Comparison of ENCODE assay signal across 8 cellular contexts in the genomic region with DNA sequence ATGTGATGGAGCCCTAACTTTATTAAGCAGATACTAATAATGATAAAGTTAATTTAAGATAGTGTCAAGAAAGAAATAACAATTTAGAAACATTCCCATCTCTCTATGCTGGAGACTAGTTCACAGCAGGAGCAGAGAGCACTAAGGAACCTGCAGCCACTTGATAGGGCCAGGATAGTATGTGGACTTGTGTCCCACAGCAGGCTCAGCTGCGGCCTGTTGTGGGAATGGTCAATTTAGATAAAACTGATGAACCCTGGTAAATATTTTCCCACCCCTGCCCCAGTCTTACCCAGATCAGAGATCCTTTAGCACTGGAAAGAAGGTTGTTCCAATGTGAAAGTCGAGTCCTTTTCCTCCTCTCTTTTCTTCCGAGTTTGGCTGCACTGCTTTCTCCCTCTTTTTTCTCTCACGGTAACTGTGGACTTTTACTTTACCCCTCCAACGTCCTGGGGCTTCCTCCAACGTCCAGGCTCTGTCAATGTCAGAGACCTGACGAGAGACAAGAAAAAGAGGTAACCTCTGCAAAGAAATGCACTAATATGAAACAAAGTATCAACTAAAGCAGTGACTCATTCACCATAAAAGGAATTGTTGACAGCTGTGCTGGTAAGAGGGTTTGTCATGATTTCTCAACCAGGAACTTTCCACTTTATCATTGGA. TPM values are rescaled to one million over a fixed set of nuclear protein-coding genes. Genes with fewer than 3 reads are reported as not detected.
DNase-seq lines count a peak whose midpoint lies in the region; ATAC-seq, FAIRE-seq and TF ChIP-seq lines count a peak whose summit lies in the region.

A gene with protein sequence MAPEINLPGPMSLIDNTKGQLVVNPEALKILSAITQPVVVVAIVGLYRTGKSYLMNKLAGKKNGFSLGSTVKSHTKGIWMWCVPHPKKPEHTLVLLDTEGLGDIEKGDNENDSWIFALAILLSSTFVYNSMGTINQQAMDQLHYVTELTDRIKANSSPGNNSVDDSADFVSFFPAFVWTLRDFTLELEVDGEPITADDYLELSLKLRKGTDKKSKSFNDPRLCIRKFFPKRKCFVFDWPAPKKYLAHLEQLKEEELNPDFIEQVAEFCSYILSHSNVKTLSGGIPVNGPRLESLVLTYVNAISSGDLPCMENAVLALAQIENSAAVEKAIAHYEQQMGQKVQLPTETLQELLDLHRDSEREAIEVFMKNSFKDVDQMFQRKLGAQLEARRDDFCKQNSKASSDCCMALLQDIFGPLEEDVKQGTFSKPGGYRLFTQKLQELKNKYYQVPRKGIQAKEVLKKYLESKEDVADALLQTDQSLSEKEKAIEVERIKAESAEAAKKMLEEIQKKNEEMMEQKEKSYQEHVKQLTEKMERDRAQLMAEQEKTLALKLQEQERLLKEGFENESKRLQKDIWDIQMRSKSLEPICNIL (minus strand): TSS at position 544 of the 663 bp plus-strand sequence. CDS start 4,148 bp downstream, outside the sequence.

- no peaks in the 10 kb centered on the region for H3F3A ChIP-seq in PC-9 (ENCODE audit: insufficient read depth, low read depth)

- POLR2A ChIA-PET in A549 (lab: Yijun Ruan, JAX) (no interaction called here), PC-9 (lab: Charles Lee; ENCODE audit: unreplicated experiment) (no interaction called here), K562 (lab: Yijun Ruan, JAX) (interaction anchor here (0.6 kb wide), 1 partner anchor 22 kb away, joined by 3 read pairs; no protein-coding TSS in a partner anchor)

- no peak for TF ChIP-seq RAD21 in A549 (conservative IDR thresholded peaks at IDR 0.05 in 1 of 2, IDR thresholded peaks at IDR 0.05 in 1 of 2)
- no peak for TF ChIP-seq RAD21 in K562 (CRISPR knock-in tag; conservative IDR thresholded peaks at IDR 0.05 in 1 of 2, IDR thresholded peaks at IDR 0.05 in 1 of 2)

- in situ Hi-C loops in K562 (cut with MboI): no loop called here

- H2AFZ ChIP-seq in PC-9 (peak within 1 kb of the TSS; percentile 66), K562 (ENCODE audit: low read depth, low read length) (peak within 1 kb of the TSS; percentile 65)

- peak within 1 kb of the TSS; percentile 8; the same call in 1 of the 3 replicates for H3K4me3 ChIP-seq in A549
- peak within 1 kb of the TSS; percentile 41; the same call in 1 of the 2 replicates for H3K4me3 ChIP-seq in PC-9
- no peak within 1 kb of the TSS for H3K4me3 ChIP-seq in K562
- peak within 1 kb of the TSS; percentile 67 to 72 for H3K4me3 ChIP-seq in kidney (ENCODE audit: low read length in 2 of 2)

- FAIRE-seq in A549 (lab: Jason Lieb, UNC) (no peak), GM18507 (lab: Jason Lieb, UNC) (peak; percentile 74), K562 (lab: Jason Lieb, UNC) (no peak), kidney (lab: Jason Lieb, UNC) (peak; percentile 93)

- H3K9me2 ChIP-seq in PC-9 (ENCODE audit: insufficient read depth): no peaks in the 10 kb centered on the region; the same call in 1 of the 2 replicates

- H3K9me3 ChIP-seq in A549: no peaks in the 10 kb centered on the region
- no peaks in the 10 kb centered on the region for H3K9me3 ChIP-seq in PC-9 (ENCODE audit: insufficient read depth, low read depth)
- H3K9me3 ChIP-seq in K562 (replicated peaks; ENCODE audit: control insufficient read depth, insufficient read depth, low read depth, low read length): no peaks in the 10 kb centered on the region
- no peaks in the 10 kb centered on the region for H3K9me3 ChIP-seq in kidney (ENCODE audit: control insufficient read depth in 1 of 2, low read length in 2 of 2)

- H3K9ac ChIP-seq in K562 (ENCODE audit: insufficient read depth in 1 of 2, low read depth in 2 of 2, low read length in 2 of 2) (0 out of 4 replicates have a peak within 1 kb of the TSS, but pooled peaks of 1 of the 2 experiments have one; percentile 6), kidney (ENCODE audit: low read length in 2 of 2) (peak within 1 kb of the TSS; percentile 74 to 78)

- DNase-seq in A549 (ENCODE audit: low read depth in 1 of 2, low spot score in 1 of 2) (peak; percentile 10 to 26), GM18507 (ENCODE audit: extremely low spot score, insufficient read length, low read depth) (peak; percentile 4), PC-9 (peak; percentile 16 to 90), K562 (ENCODE audit: extremely low read depth in 1 of 4, low spot score in 3 of 4) (peak in 2 of 4 experiments; percentile 19 to 27), kidney (no peak), NCI-H2081 treated with DMSO at 0.1 percent for 48 hours (lab: John Stamatoyannopoulos, UW) (no peak)
- DNase-seq in stimulated activated naive CD8-positive, alpha-beta T cell treated with anti-CD3 and anti-CD28 coated beads, Interleukin-15, Interleukin-2, amounts not matched to agents 100 U/mL and 50 U/mL, for 24 hours: peak; percentile 16

- intact Hi-C loops in PC-9 (cut with micrococcal nuclease; ENCODE audit: unreplicated experiment): no loop called here
- intact Hi-C loops in K562 (cut with micrococcal nuclease): no loop called here
- intact Hi-C loops in kidney (cut with DNase I): no loop called here

- no peaks in the 10 kb centered on the region for H3K27me3 ChIP-seq in PC-9 (ENCODE audit: insufficient read depth, low read depth)
- H3K27me3 ChIP-seq in K562 (ENCODE audit: control insufficient read depth in 2 of 2, insufficient read depth in 2 of 2, low read length in 2 of 2): no peaks in the 10 kb centered on the region

- H3K36me3 ChIP-seq in PC-9 (ENCODE audit: low read depth) (no peaks in the 10 kb centered on the region), K562 (ENCODE audit: control insufficient read depth, insufficient read depth, low read length) (no peaks in the 10 kb centered on the region), kidney (ENCODE audit: control insufficient read depth in 1 of 2, insufficient read depth in 2 of 2, low read length in 2 of 2) (no peaks in the 10 kb centered on the region)

- peak within 1 kb of the TSS; percentile 64 for H3K4me2 ChIP-seq in A549
- peak within 1 kb of the TSS; percentile 71 for H3K4me2 ChIP-seq in PC-9
- peak within 1 kb of the TSS; percentile 44 for H3K4me2 ChIP-seq in K562 (ENCODE audit: insufficient read depth, low read length)

- H3K4me1 ChIP-seq in A549: peaks cover 9% of the 10 kb centered on the region; the same call in 2 of the 3 replicates
- peaks cover 18% of the 10 kb centered on the region for H3K4me1 ChIP-seq in PC-9 (replicated peaks; ENCODE audit: insufficient read depth)
- H3K4me1 ChIP-seq in K562 (replicated peaks in 1 of 2; ENCODE audit: control insufficient read depth in 2 of 2, insufficient read depth in 2 of 2, low read length in 2 of 2): peaks cover 7 to 8% of the 10 kb centered on the region in 2 experiments; a peak in 3 of 5 replicates
- H3K4me1 ChIP-seq in kidney (ENCODE audit: control insufficient read depth in 1 of 2, insufficient read depth in 1 of 2, low read depth in 1 of 2, low read length in 2 of 2): peaks cover 6% of the 10 kb centered on the region in 2 donors

- H3K79me2 ChIP-seq in PC-9 (ENCODE audit: low read depth) (no peaks in the 10 kb centered on the region), K562 (ENCODE audit: control insufficient read depth, insufficient read depth, low read length) (no peaks in the 10 kb centered on the region)

- 15% methylated on average over 7 of the region's 7 CpGs for WGBS in A549 (ENCODE audit: missing lambda C conversion rate)
- 2% methylated on average over 6 of the region's 7 CpGs for WGBS in K562 (ENCODE audit: insufficient coverage, low coverage, missing lambda C conversion rate)

- TF ChIP-seq EP300 in A549 (IDR thresholded peaks at IDR 0.05) (no peak), K562 (IDR thresholded peaks at IDR 0.05; ENCODE audit: low read length) (no peak)

- ATAC-seq in A549: peak; percentile 56 to 72; a peak in 5 of 6 replicates
- ATAC-seq in HG02938 (IDR thresholded peaks at IDR 0.05; ENCODE audit: unreplicated experiment): peak; percentile 73
- peak; percentile 72 for ATAC-seq in K562
- peak; percentile 86 for ATAC-seq in stimulated activated naive CD8-positive, alpha-beta T cell treated with anti-CD3 and anti-CD28 coated beads, Interleukin-15, Interleukin-2, amounts not matched to agents 100 U/mL and 50 U/mL, for 24 hours

- H3K27ac ChIP-seq in A549: peak within 1 kb of the TSS in 1 of 2 experiments; percentile 56; a peak in 2 of 6 replicates
- peak within 1 kb of the TSS; percentile 11 for H3K27ac ChIP-seq in PC-9
- H3K27ac ChIP-seq in K562 (ENCODE audit: extremely low read depth, low read depth, low read length): peak within 1 kb of the TSS; percentile 58; the same call in 2 of the 3 replicates
- H3K27ac ChIP-seq in kidney (ENCODE audit: low read depth in 2 of 2, low read length in 2 of 2): peak within 1 kb of the TSS; percentile 43 to 83

- TF ChIP-seq CTCF in A549 (IDR thresholded peaks at IDR 0.05) (no peak), PC-9 (conservative IDR thresholded peaks at IDR 0.05) (no peak), K562 (IDR thresholded peaks at IDR 0.05 in 2 of 3, conservative IDR thresholded peaks at IDR 0.05 in 1 of 3; ENCODE audit: insufficient read depth in 2 of 3, low read depth in 1 of 3, low read length in 3 of 3) (no peak), kidney (IDR thresholded peaks at IDR 0.05; ENCODE audit: borderline replicate concordance, extremely low read depth, insufficient read depth) (no peak)

- H3K9me1 ChIP-seq in K562 (ENCODE audit: control insufficient read depth, insufficient read depth, low read length): no peaks in the 10 kb centered on the region

- CTCF ChIA-PET in A549 (lab: Yijun Ruan, JAX) (interaction anchor here (1.0 kb wide), 1 partner anchor 128 kb away, joined by 4 read pairs; no protein-coding TSS in a partner anchor), PC-9 (lab: Charles Lee) (no interaction called here), K562 (lab: Yijun Ruan, JAX; ENCODE audit: low intra/inter-chr PET ratio) (no interaction called here)

- TF ChIP-seq POLR2A in A549 (IDR thresholded peaks at IDR 0.05; ENCODE audit: low read length) (no peak), K562 (conservative IDR thresholded peaks at IDR 0.05) (no peak)

- BruUV-seq in PC-9 (replicated peaks; lab: Mats Ljungman, UMichigan) (no TSS peak), K562 (replicated peaks; lab: Mats Ljungman, UMichigan) (no TSS peak)

- no peaks in the 10 kb centered on the region for H4K20me1 ChIP-seq in PC-9 (ENCODE audit: insufficient read depth)
- H4K20me1 ChIP-seq in K562 (replicated peaks; ENCODE audit: control insufficient read depth, insufficient read depth, low read length): no peaks in the 10 kb centered on the region

RNA-seq across cellular contexts. Expression of the gene that starts here (rescaled TPM):
- polyA plus RNA-seq in A549 (2011; rRNA removed): 1.8 and 1.9 TPM in 2 replicates
- 0.22 and 0.34 TPM in 2 replicates for polyA plus RNA-seq in A549 (2012; cell fraction: cytosol; rRNA removed)
- 0.26 and 0.44 TPM in 2 replicates for polyA plus RNA-seq in A549 (2012; cell fraction: nucleus; rRNA removed)
- polyA plus RNA-seq in A549 (2017; fragmentation: RNase III; extraction: RNeasy Plus Mini Kit Qiagen cat#74134 plus additional on column Dnase treatment): 1.3 to 1.7 TPM (median 1.6 TPM) in 3 replicates
- 1.2 and 1.3 TPM in 2 replicates for polyA minus RNA-seq in A549 (2011; rRNA and poly(A)+ RNA removed)
- 7.0 and 9.6 TPM in 2 replicates for total RNA-seq in PC-9 (2021)
- total RNA-seq in K562 (2011; cell fraction: chromatin; rRNA removed; ENCODE audit: low replicate concordance): 0.21 and 0.55 TPM in 2 replicates
- 0.17 TPM in 1 of 2 replicates, not detected in the other for total RNA-seq in K562 (2011; cell fraction: nucleolus; rRNA removed)
- total RNA-seq in K562 (2011; cell fraction: nucleoplasm; rRNA removed): 0.23 TPM in 1 of 2 replicates, not detected in the other
- 0.45 and 0.73 TPM in 2 replicates for total RNA-seq in K562 (2014; rRNA removed)
- total RNA-seq in K562 (2014; rRNA removed; fragmentation: Illumina TruSeq; extraction: Trizol): 0.69 and 1.1 TPM in 2 replicates
- total RNA-seq in K562 (2015; rRNA removed; fragmentation: Illumina TruSeq; extraction: Trizol): 2.0 and 2.2 TPM in 2 replicates
- total RNA-seq in K562 (2021): 0.71 and 1.1 TPM in 2 replicates
- polyA plus RNA-seq in K562 (2011; rRNA removed): 0.45 and 2.2 TPM in 2 replicates
- 0.21 and 1.7 TPM in 2 replicates for polyA plus RNA-seq in K562 (2011; cell fraction: cytosol; rRNA removed)
- polyA plus RNA-seq in K562 (2011; cell fraction: nucleus; rRNA removed): 0.57 and 2.3 TPM in 2 replicates
- 1.7 and 7.3 TPM in 2 replicates for polyA plus RNA-seq in K562 (2012)
- polyA plus RNA-seq in K562 (2014; fragmentation: Illumina TruSeq; extraction: Trizol): 0.98 and 1.0 TPM in 2 replicates
- polyA plus RNA-seq in K562 (2014; fragmentation: Nextera tagmentation; extraction: Ambion mirVana): under 1 TPM; 0.63 to 0.84 TPM
- 0.58 and 1.7 TPM in 2 replicates for polyA plus RNA-seq in K562 (2014; rRNA removed)
- 0.49 and 2.9 TPM in 2 replicates for polyA minus RNA-seq in K562 (2011; rRNA and poly(A)+ RNA removed)
- polyA minus RNA-seq in K562 (2011; cell fraction: cytosol; rRNA and poly(A)+ RNA removed): 1.0 TPM in 1 of 2 replicates, not detected in the other
- 0.27 and 1.8 TPM in 2 replicates for polyA minus RNA-seq in K562 (2011; cell fraction: nucleus; rRNA and poly(A)+ RNA removed)
- total RNA-seq in kidney: 41.8 TPM
- 30.1 TPM for polyA plus RNA-seq in kidney (ENCODE audit: insufficient read depth, low read depth, low replicate concordance)

Comparison
In these comparisons a context has a peak if more than half of its experiments do, and no peak if none do; other contexts are left out.
1. DNase-seq: peak in A549 (2 of 2), GM18507 (single experiment), PC-9 (2 of 2) and stimulated activated naive CD8-positive, alpha-beta T cell treated with anti-CD3 and anti-CD28 coated beads, Interleukin-15, Interleukin-2, amounts not matched to agents 100 U/mL and 50 U/mL, for 24 hours (single experiment); none in kidney (single experiment) and NCI-H2081 treated with DMSO at 0.1 percent for 48 hours (single experiment).
2. Peak in every context shown above with its lines, with median percentiles within 50 percentile points of each other: ATAC-seq and H3K4me2 ChIP-seq.